10 cellular contexts compared by ENCODE assay signal in genomic region chr5:87116821-87117512, GRCh38.
DNase-seq lines count a peak whose midpoint lies in the region; ATAC-seq, FAIRE-seq and TF ChIP-seq lines count a peak whose summit lies in the region.
"Had no signal": no experiment of that assay in that cellular context is flagged by ENCODE, and none has a peak within 500 bp of the region (broad histone marks: within the 10 kb centered on the region; RNA-seq: fewer than 3 reads in every experiment).

No MANE protein-coding gene starts in this region.

- no peaks in the 10 kb centered on the region for H3K27me3 Mint-ChIP-seq in astrocyte (ENCODE audit: low read depth, unreplicated experiment)

- peak overlapping the region; percentile 76 for H3K27ac Mint-ChIP-seq in astrocyte (ENCODE audit: unreplicated experiment)

- H3K4me3 Mint-ChIP-seq in astrocyte (ENCODE audit: unreplicated experiment): no peak overlapping the region

- peaks cover 2% of the 10 kb centered on the region for H3K9me3 Mint-ChIP-seq in astrocyte (ENCODE audit: unreplicated experiment)

- no peak overlapping the region for H3K4me2 ChIP-seq in astrocyte (ENCODE audit: low read length)

- DNase-seq in astrocyte (ENCODE audit: low read depth) (peak; percentile 24), 8988T (no peak), ecto neural progenitor cell (ENCODE audit: low spot score) (no peak), NCI-H2171 (lab: John Stamatoyannopoulos, UW) (no peak), inferior parietal cortex (ENCODE audit: extremely low spot score) (no peak)
- DNase-seq: NCI-H510A, tibial artery had no signal

- no peaks in the 10 kb centered on the region for H3K36me3 Mint-ChIP-seq in astrocyte (ENCODE audit: low read depth, unreplicated experiment)

- FAIRE-seq in astrocyte (lab: Jason Lieb, UNC): no peak

- no peaks in the 10 kb centered on the region for H3K9me3 ChIP-seq in astrocyte (ENCODE audit: insufficient read depth, low read depth, low read length)
- H3K9me3 ChIP-seq: tibial artery had no signal

- no peak overlapping the region for H3K27ac ChIP-seq in astrocyte (ENCODE audit: low read depth, low read length)
- H3K27ac ChIP-seq: tibial artery had no signal

- H3K4me3 ChIP-seq in astrocyte (ENCODE audit: insufficient read depth, low read depth, low read length): no peak overlapping the region
- H3K4me3 ChIP-seq: tibial artery had no signal

- no peaks in the 10 kb centered on the region for H3K79me2 ChIP-seq in astrocyte (ENCODE audit: insufficient read depth, low read length)

- no peaks in the 10 kb centered on the region for H3K27me3 ChIP-seq in astrocyte (ENCODE audit: insufficient read depth, low read length)
- H3K27me3 ChIP-seq: tibial artery had no signal

- no peaks in the 10 kb centered on the region for H3K36me3 ChIP-seq in astrocyte (ENCODE audit: insufficient read depth, low read length)
- H3K36me3 ChIP-seq: tibial artery had no signal

- no peak overlapping the region for H3K9ac ChIP-seq in astrocyte (ENCODE audit: low read length)

- ATAC-seq in GM18511 (IDR thresholded peaks at IDR 0.05; ENCODE audit: unreplicated experiment): peak; percentile 84
- peak; percentile 78 for ATAC-seq in GM21381 (IDR thresholded peaks at IDR 0.05; ENCODE audit: unreplicated experiment)
- peak; percentile 87 for ATAC-seq in HG03196 (IDR thresholded peaks at IDR 0.05; ENCODE audit: unreplicated experiment)

- no peak for TF ChIP-seq CTCF in astrocyte (IDR thresholded peaks at IDR 0.05; ENCODE audit: insufficient read depth, low read depth, low read length)

- H2AFZ ChIP-seq in astrocyte (ENCODE audit: low read depth, low read length): no peak overlapping the region

- H4K20me1 ChIP-seq in astrocyte (ENCODE audit: insufficient read depth, low read length): no peaks in the 10 kb centered on the region

- H3K4me1 ChIP-seq in astrocyte (ENCODE audit: insufficient read depth, low read length): peaks cover 42% of the 10 kb centered on the region

- H3K4me1 Mint-ChIP-seq in astrocyte (ENCODE audit: low read depth, unreplicated experiment): peaks cover 54% of the 10 kb centered on the region
